1 cellular context compared by ENCODE assay signal in genomic region chr15:63083046-63083445, GRCh38.
TF ChIP-seq lines count a peak whose summit lies in the region.

No MANE protein-coding gene starts in this region.

TF ChIP-seq in A549, 52 proteins besides CTCF, POLR2A, EP300 and RAD21 (continued from another document):
- no peak for TF ChIP-seq E2F6 (IDR thresholded peaks at IDR 0.05; ENCODE audit: borderline replicate concordance, low read depth)
